ENCODE assay signal across 13 cellular contexts in the genomic region with DNA sequence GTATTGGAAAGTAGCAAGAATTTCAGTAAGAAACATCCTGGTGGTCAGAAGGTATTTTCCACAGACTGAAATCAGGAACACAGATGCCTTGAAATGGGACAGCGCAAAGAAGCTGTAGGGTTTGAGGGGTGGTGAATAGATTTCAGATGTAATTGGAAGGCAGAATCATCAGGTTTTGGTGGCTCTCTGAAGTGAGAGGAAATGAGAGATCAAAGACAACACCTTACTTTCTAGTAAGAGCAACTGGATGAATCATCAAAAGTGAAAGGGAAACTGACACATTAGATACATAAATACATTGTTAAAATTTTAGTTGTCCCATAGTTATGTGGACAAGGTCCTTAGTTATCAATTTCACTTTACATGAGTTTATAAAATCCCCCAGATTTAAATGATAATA.
A peak's percentile ranks its signal among the peaks of the same experiment; 100 is the strongest.
DNase-seq lines count a peak whose midpoint lies in the region; ATAC-seq and TF ChIP-seq lines count a peak whose summit lies in the region.
"Had no signal": no experiment of that assay in that cellular context is flagged by ENCODE, and none has a peak within 500 bp of the region (broad histone marks: within the 10 kb centered on the region; RNA-seq: fewer than 3 reads in every experiment).

No MANE protein-coding gene starts in this region.

- H3K4me1 Mint-ChIP-seq in endothelial cell (ENCODE audit: unreplicated experiment), result peaks cover 30% of the 10 kb centered on the region
- H3K4me1 Mint-ChIP-seq: immature natural killer cell had no signal

- no peak overlapping the region for H3K4me3 ChIP-seq in GM06990 (replicated peaks; ENCODE audit: low read depth, low read length)
- no peak overlapping the region for H3K4me3 ChIP-seq in upper lobe of left lung
- H3K4me3 ChIP-seq: ovary had no signal

- H3K36me3 Mint-ChIP-seq in endothelial cell (ENCODE audit: low read depth, unreplicated experiment), result no peaks in the 10 kb centered on the region
- H3K36me3 Mint-ChIP-seq: immature natural killer cell had no signal

- TF ChIP-seq POLR2A in upper lobe of left lung (IDR thresholded peaks at IDR 0.05), result no peak

- DNase-seq in GM06990 (ENCODE audit: extremely low read depth, insufficient read length) (peak; percentile 20), left lobe of liver (ENCODE audit: low spot score) (no peak), endothelial cell (ENCODE audit: low spot score) (no peak), NAMALWA (ENCODE audit: low spot score) (no peak), upper lobe of left lung (no peak)
- DNase-seq: activated T-cell treated with anti-CD3 and anti-CD28 coated beads, Interleukin-2, amount 50 U/mL, for 24 hours; immature natural killer cell; NCI-H2029; ovary had no signal

- H3K27ac Mint-ChIP-seq in endothelial cell (ENCODE audit: unreplicated experiment), result no peak overlapping the region
- H3K27ac Mint-ChIP-seq: activated T-cell treated with anti-CD3 and anti-CD28 coated beads, Interleukin-2, amount 50 U/mL, for 24 hours; immature natural killer cell had no signal

- no peak for TF ChIP-seq EP300 in upper lobe of left lung (IDR thresholded peaks at IDR 0.05)

- H3K9me3 ChIP-seq in upper lobe of left lung, result no peaks in the 10 kb centered on the region
- H3K9me3 ChIP-seq: ovary had no signal

- WGBS in upper lobe of left lung, 2 donors, result 95 to 98% methylated on average over 1 of the region's 1 CpG

- H3K27me3 ChIP-seq in GM06990 (replicated peaks; ENCODE audit: control insufficient read depth, insufficient read depth, low read length), result no peaks in the 10 kb centered on the region
- H3K27me3 ChIP-seq in upper lobe of left lung, result no peaks in the 10 kb centered on the region
- H3K27me3 ChIP-seq: ovary had no signal

- TF ChIP-seq CTCF in GM06990 (IDR thresholded peaks at IDR 0.05; ENCODE audit: insufficient read depth, low read length, poor library complexity, severe bottlenecking) (no peak), endothelial cell (IDR thresholded peaks at IDR 0.05; ENCODE audit: unreplicated experiment) (no peak), upper lobe of left lung (IDR thresholded peaks at IDR 0.05) (no peak)

- no peaks in the 10 kb centered on the region for H3K9me3 Mint-ChIP-seq in endothelial cell (ENCODE audit: unreplicated experiment)
- H3K9me3 Mint-ChIP-seq: activated T-cell treated with anti-CD3 and anti-CD28 coated beads, Interleukin-2, amount 50 U/mL, for 24 hours had no signal

- ATAC-seq in GM19035 (IDR thresholded peaks at IDR 0.05; ENCODE audit: unreplicated experiment) (peak; percentile 89), HG02678 (IDR thresholded peaks at IDR 0.05; ENCODE audit: unreplicated experiment) (peak; percentile 83), HG03558 (IDR thresholded peaks at IDR 0.05; ENCODE audit: extremely low read depth, unreplicated experiment) (peak; percentile 87), left lobe of liver (no peak), upper lobe of left lung (ENCODE audit: low FRiP score in 2 of 2) (no peak)

- H3K27me3 Mint-ChIP-seq in endothelial cell (ENCODE audit: unreplicated experiment), result no peaks in the 10 kb centered on the region
- H3K27me3 Mint-ChIP-seq: activated T-cell treated with anti-CD3 and anti-CD28 coated beads, Interleukin-2, amount 50 U/mL, for 24 hours had no signal

- H3K27ac ChIP-seq in upper lobe of left lung, result no peak overlapping the region
- H3K27ac ChIP-seq: C4-2B, ovary had no signal

- no peak overlapping the region for H3K4me3 Mint-ChIP-seq in endothelial cell (ENCODE audit: unreplicated experiment)
- H3K4me3 Mint-ChIP-seq: activated T-cell treated with anti-CD3 and anti-CD28 coated beads, Interleukin-2, amount 50 U/mL, for 24 hours; immature natural killer cell had no signal

- H3K4me1 ChIP-seq in upper lobe of left lung, result no peaks in the 10 kb centered on the region

- H3K36me3 ChIP-seq in GM06990 (ENCODE audit: control insufficient read depth, insufficient read depth, low read length) (no peaks in the 10 kb centered on the region), upper lobe of left lung (no peaks in the 10 kb centered on the region)
- H3K36me3 ChIP-seq: ovary had no signal

Comparison
In these comparisons a context has a peak if more than half of its experiments do, and no peak if none do; other contexts are left out.
1. ATAC-seq: peak in GM19035 (single experiment), HG02678 (single experiment) and HG03558 (single experiment); none in left lobe of liver (single experiment) and upper lobe of left lung (0 of 2).